In the genomic region with DNA sequence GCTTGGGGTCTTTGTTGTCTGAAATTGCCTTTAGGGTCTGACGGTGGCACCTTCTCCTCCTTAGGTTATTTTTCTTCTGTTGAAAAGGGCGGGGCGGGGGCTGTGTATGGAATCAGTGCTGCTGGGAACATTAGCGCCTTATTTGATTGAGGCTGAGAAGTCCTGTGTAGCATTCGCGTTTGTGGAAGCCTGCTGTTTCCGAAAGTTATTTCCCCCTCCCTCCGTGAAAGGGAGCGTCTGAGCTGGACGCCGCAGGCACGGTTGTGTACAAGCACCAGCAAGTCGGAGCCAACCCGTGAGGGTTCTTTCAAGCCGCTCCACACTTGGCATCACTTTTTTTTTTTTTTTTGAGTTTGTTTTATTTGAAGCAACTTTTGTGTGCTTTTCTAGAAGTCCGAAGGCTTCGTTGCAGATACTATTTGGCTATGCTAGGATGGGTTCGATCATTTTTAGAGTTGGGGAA, we compare ENCODE assay signal across 8 cellular contexts. TPM values are rescaled to one million over a fixed set of nuclear protein-coding genes. Genes with fewer than 3 reads are reported as not detected.
A peak's percentile ranks its signal among the peaks of the same experiment; 100 is the strongest.
DNase-seq lines count a peak whose midpoint lies in the region; ATAC-seq and TF ChIP-seq lines count a peak whose summit lies in the region.

No MANE protein-coding gene starts in this region.

- peak overlapping the region; percentile 74 to 81 for H3K4me3 ChIP-seq in duodenal mucosa (ENCODE audit: low read depth in 1 of 2, low read length in 2 of 2)
- H3K4me3 ChIP-seq in mesenchymal stem cell (ENCODE audit: insufficient read depth in 1 of 2, low read depth in 1 of 2, low read length in 2 of 2), result peak overlapping the region; percentile 79 to 83

- H2BK12ac ChIP-seq in mesenchymal stem cell (ENCODE audit: low read length in 2 of 2), result no peak overlapping the region

- no peak overlapping the region for H2BK120ac ChIP-seq in mesenchymal stem cell (ENCODE audit: low read depth, low read length)

- no peak overlapping the region for H4K91ac ChIP-seq in mesenchymal stem cell (ENCODE audit: low read length)

- peak overlapping the region; percentile 75; the same call in 1 of the 2 replicates for H3K27ac Mint-ChIP-seq in HFFc6

- no peak overlapping the region for H3K4ac ChIP-seq in mesenchymal stem cell (ENCODE audit: low read depth in 1 of 2, low read length in 2 of 2)

- H3K36me3 ChIP-seq in duodenal mucosa (ENCODE audit: control insufficient read depth in 1 of 2, insufficient read depth in 2 of 2, low read length in 2 of 2), result no peaks in the 10 kb centered on the region
- no peaks in the 10 kb centered on the region for H3K36me3 ChIP-seq in mesenchymal stem cell (ENCODE audit: control insufficient read depth in 1 of 2, insufficient read depth in 2 of 2, low read depth in 1 of 2, low read length in 2 of 2)

- H3K18ac ChIP-seq in mesenchymal stem cell (ENCODE audit: low read depth in 1 of 2, low read length in 2 of 2), result no peak overlapping the region

- H3K27me3 ChIP-seq in duodenal mucosa (ENCODE audit: control insufficient read depth in 1 of 2, insufficient read depth in 2 of 2, low read length in 2 of 2) (no peaks in the 10 kb centered on the region), mesenchymal stem cell (ENCODE audit: control insufficient read depth in 1 of 2, insufficient read depth in 1 of 2, low read length in 2 of 2) (peaks cover 0 to 10% of the 10 kb centered on the region in 2 experiments)

- H3K27ac ChIP-seq in duodenal mucosa (ENCODE audit: low read depth, low read length), result peak overlapping the region; percentile 88
- no peak overlapping the region for H3K27ac ChIP-seq in mesenchymal stem cell (ENCODE audit: low read length, poor library complexity, severe bottlenecking)

- WGBS in mesenchymal stem cell, result 0% methylated on average over 15 of the region's 18 CpGs

- H3K4me1 ChIP-seq in duodenal mucosa (ENCODE audit: control insufficient read depth in 1 of 2, insufficient read depth in 2 of 2, low read length in 2 of 2) (peaks cover 11 to 16% of the 10 kb centered on the region in 2 donors), mesenchymal stem cell (ENCODE audit: control insufficient read depth, insufficient read depth, low read depth, low read length) (peaks cover 3% of the 10 kb centered on the region)

- peaks cover 23% of the 10 kb centered on the region for H3K4me1 Mint-ChIP-seq in HFFc6 (ENCODE audit: low read depth)

- peaks cover 12% of the 10 kb centered on the region for H3K79me1 ChIP-seq in mesenchymal stem cell (replicated peaks; ENCODE audit: low read length, poor library complexity, severe bottlenecking)

- H3K9me3 Mint-ChIP-seq in HFFc6, result no peaks in the 10 kb centered on the region

- H3K36me3 Mint-ChIP-seq in HFFc6 (ENCODE audit: low read depth), result no peaks in the 10 kb centered on the region

- DNase-seq in ELF-1 (ENCODE audit: low read depth, low spot score), result peak; percentile 79
- peak; percentile 32 for DNase-seq in HFFc6
- peak; percentile 21 for DNase-seq in NCI-H2227 treated with DMSO at 0.1 percent for 48 hours (lab: John Stamatoyannopoulos, UW)
- peak; percentile 39 to 54 for DNase-seq in activated CD4-positive, alpha-beta T cell treated with anti-CD3 and anti-CD28 coated beads, Interleukin-2, amount 50 U/mL, for 48 hours
- peak; percentile 69 for DNase-seq in mesenchymal stem cell
- DNase-seq in stimulated activated CD8-positive, alpha-beta memory T cell treated with anti-CD3 and anti-CD28 coated beads, Interleukin-7, amount 100 ng/mL, for 4 hours (ENCODE audit: low read depth in 2 of 2), result peak; percentile 21 to 37

- H3K4me2 ChIP-seq in mesenchymal stem cell (ENCODE audit: low read length, poor library complexity, severe bottlenecking), result peak overlapping the region; percentile 91

- no peak overlapping the region for H3K14ac ChIP-seq in mesenchymal stem cell (ENCODE audit: low read length in 2 of 2)

- no peak overlapping the region for H2BK15ac ChIP-seq in mesenchymal stem cell (ENCODE audit: low read depth, poor library complexity, severe bottlenecking)

- ATAC-seq in HG03457 (IDR thresholded peaks at IDR 0.05; ENCODE audit: unreplicated experiment), result no peak

- H3K27me3 Mint-ChIP-seq in HFFc6 (ENCODE audit: insufficient read depth), result peaks cover 7% of the 10 kb centered on the region; the same call in 1 of the 2 replicates

- no peak overlapping the region for H2BK5ac ChIP-seq in mesenchymal stem cell (ENCODE audit: low read depth, low read length, poor library complexity, severe bottlenecking)

- H3K9me3 ChIP-seq in duodenal mucosa (ENCODE audit: control insufficient read depth in 1 of 2, low read length in 2 of 2), result no peaks in the 10 kb centered on the region
- H3K9me3 ChIP-seq in mesenchymal stem cell (ENCODE audit: control insufficient read depth, low read length), result no peaks in the 10 kb centered on the region

- peak overlapping the region; percentile 96 for H3K4me3 Mint-ChIP-seq in HFFc6

- H2AFZ ChIP-seq in mesenchymal stem cell (ENCODE audit: low read depth, low read length), result peak overlapping the region; percentile 81

- TF ChIP-seq CTCF in HFFc6 (IDR thresholded peaks at IDR 0.05), result no peak

- no peak overlapping the region for H2AK5ac ChIP-seq in mesenchymal stem cell (ENCODE audit: low read length, severe bottlenecking)

- no peak overlapping the region for H4K8ac ChIP-seq in mesenchymal stem cell (ENCODE audit: low read length)

- no peak overlapping the region for H3K23ac ChIP-seq in mesenchymal stem cell (ENCODE audit: low read length in 2 of 2)

- peak overlapping the region; percentile 61 to 62 for H3K9ac ChIP-seq in duodenal mucosa (ENCODE audit: low read depth in 1 of 2, low read length in 2 of 2)
- peak overlapping the region; percentile 62 for H3K9ac ChIP-seq in mesenchymal stem cell (ENCODE audit: low read length)

RNA-seq across cellular contexts. Expression of a gene that starts 1.1 kb away (rescaled TPM):
- total RNA-seq in HFFc6 (2021; fragmentation: NEBNext Ultra II Directional; extraction: Animal tissue kit (Norgen Biotek cat#: 25700)), result 1 to 10 TPM; 2.9 to 6.6 (median 6.2) TPM
- 5.6 TPM for polyA plus RNA-seq in mesenchymal stem cell (2013, experiment 1 of 2)
- polyA plus RNA-seq in mesenchymal stem cell (2013, experiment 2 of 2), result 6.4 TPM

Comparison
In these comparisons a context has a peak if more than half of its experiments do, and no peak if none do; other contexts are left out.
1. DNase-seq: peak in every context shown above with its lines; median percentile 79 in ELF-1; 69 in mesenchymal stem cell; 46 in activated CD4-positive, alpha-beta T cell treated with anti-CD3 and anti-CD28 coated beads, Interleukin-2, amount 50 U/mL, for 48 hours; 32 in HFFc6; 29 in stimulated activated CD8-positive, alpha-beta memory T cell treated with anti-CD3 and anti-CD28 coated beads, Interleukin-7, amount 100 ng/mL, for 4 hours; 21 in NCI-H2227 treated with DMSO at 0.1 percent for 48 hours.